11 cellular contexts compared by ENCODE assay signal in genomic region chr12:6224550-6224949, GRCh38. TPM values are rescaled to one million over a fixed set of nuclear protein-coding genes. Genes with fewer than 3 reads are reported as not detected.
DNase-seq lines count a peak whose midpoint lies in the region; ATAC-seq and TF ChIP-seq lines count a peak whose summit lies in the region.
"Had no signal": no experiment of that assay in that cellular context is flagged by ENCODE, and none has a peak within 500 bp of the region (broad histone marks: within the 10 kb centered on the region; RNA-seq: fewer than 3 reads in every experiment).

No MANE protein-coding gene starts in this region.

- H3K4me3 ChIP-seq in BLaER1 (peak overlapping the region; percentile 57), fibroblast of mammary gland (ENCODE audit: control insufficient read depth, low read depth, low read length) (no peak overlapping the region), foreskin fibroblast (ENCODE audit: low read depth in 1 of 2, low read length in 2 of 2) (no peak overlapping the region)
- H3K4me3 ChIP-seq: body of pancreas had no signal

- H3K27me3 ChIP-seq in BLaER1: no peaks in the 10 kb centered on the region
- H3K27me3 ChIP-seq: body of pancreas had no signal

- H3K4me2 ChIP-seq in BLaER1: peak overlapping the region; percentile 100

- no peak for TF ChIP-seq CTCF in fibroblast of mammary gland (conservative IDR thresholded peaks at IDR 0.05; ENCODE audit: control insufficient read depth, insufficient read depth, low read depth, low read length)
- TF ChIP-seq CTCF in foreskin fibroblast (IDR thresholded peaks at IDR 0.05; ENCODE audit: low read depth, low read length): no peak

- peaks cover 34% of the 10 kb centered on the region for H4K20me1 ChIP-seq in BLaER1

- no peaks in the 10 kb centered on the region for H3K9me3 ChIP-seq in BLaER1
- H3K9me3 ChIP-seq: body of pancreas had no signal

- H3K27ac ChIP-seq in BLaER1: peak overlapping the region; percentile 96

- H3K36me3 ChIP-seq in BLaER1: peaks cover 86% of the 10 kb centered on the region

- peak; percentile 55 for DNase-seq in RPMI7951 (ENCODE audit: low read depth)
- peak; percentile 54 for DNase-seq in fibroblast of mammary gland (ENCODE audit: low read depth)
- peak; percentile 76 to 98 (median 90) for DNase-seq in posterior cingulate gyrus
- no peak for DNase-seq in NCI-H524 (lab: John Stamatoyannopoulos, UW)
- DNase-seq in amniotic stem cell (lab: John Stamatoyannopoulos, UW): no peak
- DNase-seq in foreskin fibroblast: no peak
- DNase-seq: body of pancreas, NCI-H1930 had no signal

- H3K9ac ChIP-seq in BLaER1: peak overlapping the region; percentile 87

- intact Hi-C loops in posterior cingulate gyrus (cut with DNase I): no loop called here

- ATAC-seq in activated CD4-positive, CD25-positive, alpha-beta regulatory T cell treated with anti-CD3 and anti-CD28 coated beads, Interleukin-2, amount 50 U/mL, for 24 hours: no peak
- ATAC-seq: body of pancreas, left lobe of liver had no signal

- H3K4me1 ChIP-seq in BLaER1: peaks cover 100% of the 10 kb centered on the region

RNA-seq across cellular contexts. Expression of gene CD9, which starts 24.4 kb away (rescaled TPM):
- total RNA-seq in RPMI7951 (2014; rRNA removed; shearing (Covaris generic)): 133 and 142 TPM in 2 replicates

Comparison
In these comparisons a context has a peak if more than half of its experiments do, and no peak if none do; other contexts are left out.
1. DNase-seq: peak in RPMI7951 (single experiment), fibroblast of mammary gland (single experiment) and posterior cingulate gyrus (10 of 10); none in NCI-H524 (0 of 2), amniotic stem cell (single experiment) and foreskin fibroblast (0 of 2).